In genomic region chr4:40629401-40630334, GRCh38 we compare ENCODE assay signal across 8 cellular contexts. TPM values are rescaled to one million over a fixed set of nuclear protein-coding genes. Genes with fewer than 3 reads are reported as not detected.
DNase-seq lines count a peak whose midpoint lies in the region; ATAC-seq and TF ChIP-seq lines count a peak whose summit lies in the region.

Gene RBM47 (minus strand): TSS chr4:40629864. CDS start chr4:40438893, 190,971 bp downstream.

- TF ChIP-seq CTCF in HL-60 (IDR thresholded peaks at IDR 0.05; ENCODE audit: insufficient read depth, low read length) (no peak), cardiac fibroblast (IDR thresholded peaks at IDR 0.05; ENCODE audit: low read depth, low read length) (peak; percentile 9), kidney epithelial cell (IDR thresholded peaks at IDR 0.05; ENCODE audit: insufficient read depth, low read length, poor library complexity, severe bottlenecking) (no peak)

- no peaks in the 10 kb centered on the region for H3K27me3 ChIP-seq in HL-60 (ENCODE audit: insufficient read depth, poor library complexity, severe bottlenecking)
- no peaks in the 10 kb centered on the region for H3K27me3 ChIP-seq in SJSA1 (replicated peaks)
- H3K27me3 ChIP-seq in kidney epithelial cell (ENCODE audit: control insufficient read depth, insufficient read depth, low read length) = no peaks in the 10 kb centered on the region

- H3K4me3 ChIP-seq in HL-60 (replicated peaks; ENCODE audit: insufficient read depth, low read length) (peak within 1 kb of the TSS; percentile 52), SJSA1 (peak within 1 kb of the TSS; percentile 36), cardiac fibroblast (replicated peaks in 1 of 2; ENCODE audit: low read depth in 2 of 2, low read length in 2 of 2) (peak within 1 kb of the TSS; percentile 54 to 60), kidney epithelial cell (ENCODE audit: low read depth, low read length) (peak within 1 kb of the TSS; percentile 57)

- H3K36me3 ChIP-seq in SJSA1 (no peaks in the 10 kb centered on the region), kidney epithelial cell (ENCODE audit: control insufficient read depth, insufficient read depth, low read length) (no peaks in the 10 kb centered on the region)

- H3K27ac ChIP-seq in HL-60 (replicated peaks) (peak within 1 kb of the TSS; percentile 61), SJSA1 (no peak within 1 kb of the TSS)

- ATAC-seq in GM21360 (IDR thresholded peaks at IDR 0.05; ENCODE audit: unreplicated experiment) = peak; percentile 30

- H3K4me1 ChIP-seq in SJSA1 (replicated peaks) = 0 out of 2 replicates have a peak, but pooled peaks cover 3% of the 10 kb centered on the region

- no peaks in the 10 kb centered on the region for H3K9me3 ChIP-seq in SJSA1 (replicated peaks)

- DNase-seq in Daoy (ENCODE audit: low read depth) (peak; percentile 64), HL-60 (ENCODE audit: low read depth in 1 of 2, low spot score in 1 of 2) (peak; percentile 36 to 58), SJSA1 (ENCODE audit: low read depth in 1 of 2, low spot score in 2 of 2) (peak in 1 of 2 experiments; percentile 10), cardiac fibroblast (ENCODE audit: low read depth in 2 of 2) (peak; percentile 49 to 65), kidney epithelial cell (ENCODE audit: low read depth) (no peak), hepatic stellate cell (ENCODE audit: low spot score) (no peak)
- DNase-seq in stimulated activated CD4-positive, alpha-beta T cell treated with anti-CD3 and anti-CD28 coated beads, Interleukin-12 subunit alpha, Interleukin-12 subunit beta, amount 100 ng/mL, for 4 hours = peak; percentile 41

RNA-seq across cellular contexts. Expression of gene RBM47, which starts in this region (rescaled TPM):
- 3.7 and 3.8 TPM in 2 replicates for total RNA-seq in Daoy (2014; rRNA removed; shearing (Covaris generic))
- 0.13 TPM in 1 of 2 replicates, not detected in the other for total RNA-seq in SJSA1 (2014; rRNA removed; shearing (Covaris generic))
- total RNA-seq in kidney epithelial cell = 41.1 and 42.1 TPM in 2 replicates

Comparison
In these comparisons a context has a peak if more than half of its experiments do, and no peak if none do; other contexts are left out.
1. DNase-seq: peak in Daoy (single experiment), HL-60 (2 of 2), cardiac fibroblast (2 of 2) and stimulated activated CD4-positive, alpha-beta T cell treated with anti-CD3 and anti-CD28 coated beads, Interleukin-12 subunit alpha, Interleukin-12 subunit beta, amount 100 ng/mL, for 4 hours (single experiment); none in kidney epithelial cell (single experiment) and hepatic stellate cell (single experiment).
2. Peak in every context shown above with its lines, with median percentiles within 50 percentile points of each other: H3K4me3 ChIP-seq.